Comparison of ENCODE assay signal across 1 cellular context in the genomic region with DNA sequence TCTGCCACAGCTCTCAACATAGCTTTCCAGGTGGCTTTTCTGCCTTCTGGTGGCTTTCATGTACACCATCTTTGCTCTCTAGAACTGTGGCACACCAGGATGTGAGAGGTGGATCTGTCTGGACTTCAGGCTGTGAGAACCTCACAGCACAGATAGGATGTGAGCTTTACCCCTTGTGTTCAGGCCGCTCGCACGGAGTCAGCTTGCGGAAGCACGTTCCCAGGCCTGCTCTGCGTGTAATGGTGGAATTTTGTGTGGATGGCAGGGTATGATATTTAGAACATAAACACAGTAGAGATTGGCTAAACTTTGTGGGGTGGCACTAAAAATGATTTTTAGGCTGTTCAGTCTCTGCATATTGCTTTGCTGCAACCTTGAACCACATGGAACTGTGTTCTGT.
TF ChIP-seq lines count a peak whose summit lies in the region.

No MANE protein-coding gene starts in this region.

TF ChIP-seq in WTC11, 78 proteins besides CTCF, POLR2A, EP300 and RAD21 (continued from another document):
- no peak for TF ChIP-seq GRHL2 (CRISPR knock-in tag; IDR thresholded peaks at IDR 0.05; ENCODE audit: insufficient replicate concordance, severe bottlenecking)
- TF ChIP-seq, protein P1, sequence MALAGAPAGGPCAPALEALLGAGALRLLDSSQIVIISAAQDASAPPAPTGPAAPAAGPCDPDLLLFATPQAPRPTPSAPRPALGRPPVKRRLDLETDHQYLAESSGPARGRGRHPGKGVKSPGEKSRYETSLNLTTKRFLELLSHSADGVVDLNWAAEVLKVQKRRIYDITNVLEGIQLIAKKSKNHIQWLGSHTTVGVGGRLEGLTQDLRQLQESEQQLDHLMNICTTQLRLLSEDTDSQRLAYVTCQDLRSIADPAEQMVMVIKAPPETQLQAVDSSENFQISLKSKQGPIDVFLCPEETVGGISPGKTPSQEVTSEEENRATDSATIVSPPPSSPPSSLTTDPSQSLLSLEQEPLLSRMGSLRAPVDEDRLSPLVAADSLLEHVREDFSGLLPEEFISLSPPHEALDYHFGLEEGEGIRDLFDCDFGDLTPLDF (CRISPR knock-in tag; IDR thresholded peaks at IDR 0.05), result no peak
- TF ChIP-seq ZNF263 (CRISPR knock-in tag; IDR thresholded peaks at IDR 0.05; ENCODE audit: low read depth), result no peak
